Comparison of ENCODE assay signal across 9 cellular contexts in the genomic region with DNA sequence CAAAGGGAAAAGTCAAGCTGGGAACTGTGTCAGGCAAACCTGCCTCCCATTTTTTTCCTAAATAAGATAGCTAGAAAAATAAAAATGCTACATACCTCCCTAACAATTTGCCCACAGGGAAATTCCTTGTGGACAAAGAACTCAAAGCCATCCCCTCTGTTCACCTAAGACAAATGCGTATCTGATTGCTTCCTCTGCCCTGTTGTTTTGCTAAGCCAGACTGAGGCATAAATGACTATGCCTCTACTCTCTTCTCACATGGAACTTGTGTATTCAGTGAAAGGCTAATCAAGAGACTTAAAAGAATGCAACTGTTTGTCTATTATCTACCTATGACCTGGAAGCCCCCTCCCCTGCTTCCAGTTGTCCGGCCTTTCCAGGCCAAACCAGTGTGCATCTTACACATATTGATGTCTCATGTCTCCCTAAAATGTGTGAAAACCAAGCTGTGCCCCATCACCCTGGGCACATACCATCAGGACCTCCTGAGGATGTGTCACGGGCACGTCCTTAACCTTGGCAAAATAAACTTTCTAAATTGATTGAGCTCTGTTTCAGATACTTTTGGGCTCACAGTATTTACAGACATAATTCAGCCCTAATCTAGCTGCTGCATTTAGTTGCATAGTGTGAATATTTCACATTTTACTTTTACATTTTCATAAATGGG. TPM values are rescaled to one million over a fixed set of nuclear protein-coding genes. Genes with fewer than 3 reads are reported as not detected.
A peak's percentile ranks its signal among the peaks of the same experiment; 100 is the strongest.
DNase-seq lines count a peak whose midpoint lies in the region; FAIRE-seq and TF ChIP-seq lines count a peak whose summit lies in the region.
"Had no signal": no experiment of that assay in that cellular context is flagged by ENCODE, and none has a peak within 500 bp of the region (broad histone marks: within the 10 kb centered on the region; RNA-seq: fewer than 3 reads in every experiment).

No MANE protein-coding gene starts in this region.

- peak overlapping the region; percentile 69 for H3K4me2 ChIP-seq in astrocyte (ENCODE audit: low read length)
- H3K4me2 ChIP-seq in mesenchymal stem cell (ENCODE audit: low read length, poor library complexity, severe bottlenecking) = no peak overlapping the region

- H3K4ac ChIP-seq in mesenchymal stem cell (ENCODE audit: low read depth in 1 of 2, low read length in 2 of 2) = no peak overlapping the region

- H3K9ac ChIP-seq in astrocyte (ENCODE audit: low read length) = peak overlapping the region; percentile 47
- peak overlapping the region; percentile 3 for H3K9ac ChIP-seq in mesenchymal stem cell (ENCODE audit: low read length)

- H3K79me2 ChIP-seq in astrocyte (ENCODE audit: insufficient read depth, low read length) = peaks cover 96% of the 10 kb centered on the region

- peak overlapping the region; percentile 96 for H2AK5ac ChIP-seq in mesenchymal stem cell (ENCODE audit: low read length, severe bottlenecking)

- peak overlapping the region; percentile 82 for H3K27ac ChIP-seq in astrocyte (ENCODE audit: low read depth, low read length)
- H3K27ac ChIP-seq in mesenchymal stem cell (ENCODE audit: low read length, poor library complexity, severe bottlenecking) = peak overlapping the region; percentile 87
- peak overlapping the region in 3 of 4 donors; percentile 17 to 98 (median 89) for H3K27ac ChIP-seq in tibial nerve

- H3K36me3 ChIP-seq in astrocyte (ENCODE audit: insufficient read depth, low read length) (peaks cover 12% of the 10 kb centered on the region), mesenchymal stem cell (ENCODE audit: control insufficient read depth in 1 of 2, insufficient read depth in 2 of 2, low read depth in 1 of 2, low read length in 2 of 2) (peaks cover 12 to 65% of the 10 kb centered on the region in 2 experiments), tibial nerve (no peaks in the 10 kb centered on the region)

- H3K27me3 ChIP-seq in astrocyte (ENCODE audit: insufficient read depth, low read length) (no peaks in the 10 kb centered on the region), mesenchymal stem cell (ENCODE audit: control insufficient read depth in 1 of 2, insufficient read depth in 1 of 2, low read length in 2 of 2) (no peaks in the 10 kb centered on the region), tibial nerve (no peaks in the 10 kb centered on the region)

- H3K36me3 Mint-ChIP-seq in activated naive CD4-positive, alpha-beta T cell treated with anti-CD3 and anti-CD28 coated beads for 36 hours (ENCODE audit: low read depth) = peaks cover 60% of the 10 kb centered on the region
- H3K36me3 Mint-ChIP-seq in astrocyte (ENCODE audit: low read depth, unreplicated experiment) = peaks cover 16% of the 10 kb centered on the region

- peak overlapping the region; percentile 14 for H3K4me3 ChIP-seq in astrocyte (ENCODE audit: insufficient read depth, low read depth, low read length)
- no peak overlapping the region for H3K4me3 ChIP-seq in mesenchymal stem cell (ENCODE audit: insufficient read depth in 1 of 2, low read depth in 1 of 2, low read length in 2 of 2)
- H3K4me3 ChIP-seq in tibial nerve = no peak overlapping the region

- no peak overlapping the region for H3K18ac ChIP-seq in mesenchymal stem cell (ENCODE audit: low read depth in 1 of 2, low read length in 2 of 2)

- H4K20me1 ChIP-seq in astrocyte (ENCODE audit: insufficient read depth, low read length) = peaks cover 35% of the 10 kb centered on the region

- no peak overlapping the region for H2BK12ac ChIP-seq in mesenchymal stem cell (ENCODE audit: low read length in 2 of 2)

- H2BK5ac ChIP-seq in mesenchymal stem cell (ENCODE audit: low read depth, low read length, poor library complexity, severe bottlenecking) = no peak overlapping the region

- peak overlapping the region; percentile 71 for H4K8ac ChIP-seq in mesenchymal stem cell (ENCODE audit: low read length)

- H4K91ac ChIP-seq in mesenchymal stem cell (ENCODE audit: low read length) = peak overlapping the region; percentile 47

- peak overlapping the region; percentile 98 for H3K27ac Mint-ChIP-seq in activated naive CD4-positive, alpha-beta T cell treated with anti-CD3 and anti-CD28 coated beads for 36 hours
- peak overlapping the region; percentile 92 for H3K27ac Mint-ChIP-seq in astrocyte (ENCODE audit: unreplicated experiment)

- peaks cover 85% of the 10 kb centered on the region for H3K4me1 Mint-ChIP-seq in activated naive CD4-positive, alpha-beta T cell treated with anti-CD3 and anti-CD28 coated beads for 36 hours (ENCODE audit: low read depth)
- peaks cover 73% of the 10 kb centered on the region for H3K4me1 Mint-ChIP-seq in astrocyte (ENCODE audit: low read depth, unreplicated experiment)

- TF ChIP-seq CTCF in astrocyte (IDR thresholded peaks at IDR 0.05; ENCODE audit: insufficient read depth, low read depth, low read length) = no peak
- TF ChIP-seq CTCF in tibial nerve (IDR thresholded peaks at IDR 0.05) = no peak

- TF ChIP-seq POLR2A in tibial nerve (IDR thresholded peaks at IDR 0.05) = no peak

- H3K23ac ChIP-seq in mesenchymal stem cell (ENCODE audit: low read length in 2 of 2) = no peak overlapping the region

- no peak for TF ChIP-seq EP300 in tibial nerve (IDR thresholded peaks at IDR 0.05)

- no peak overlapping the region for H3K14ac ChIP-seq in mesenchymal stem cell (ENCODE audit: low read length in 2 of 2)

- CTCF ChIA-PET in activated naive CD4-positive, alpha-beta T cell treated with anti-CD3 and anti-CD28 coated beads for 36 hours (lab: Charles Lee) = interaction anchor here (0.6 to 8.8 kb wide), 12 partner anchors 9 to 827 kb away, joined by 3 to 61 read pairs (median 6); a partner anchor contains a TSS

- H3K9me3 ChIP-seq in astrocyte (ENCODE audit: insufficient read depth, low read depth, low read length) (no peaks in the 10 kb centered on the region), mesenchymal stem cell (ENCODE audit: control insufficient read depth, low read length) (no peaks in the 10 kb centered on the region), tibial nerve (no peaks in the 10 kb centered on the region)

- 90% methylated on average over 4 of the region's 4 CpGs for WGBS in mesenchymal stem cell
- 78 to 79% methylated on average over 4 of the region's 4 CpGs for WGBS in tibial nerve, 2 donors

- H3K9me3 Mint-ChIP-seq in activated naive CD4-positive, alpha-beta T cell treated with anti-CD3 and anti-CD28 coated beads for 36 hours = no peaks in the 10 kb centered on the region
- no peaks in the 10 kb centered on the region for H3K9me3 Mint-ChIP-seq in astrocyte (ENCODE audit: unreplicated experiment)

- H3K4me3 Mint-ChIP-seq in activated naive CD4-positive, alpha-beta T cell treated with anti-CD3 and anti-CD28 coated beads for 36 hours = peak overlapping the region; percentile 65
- peak overlapping the region; percentile 67 for H3K4me3 Mint-ChIP-seq in astrocyte (ENCODE audit: unreplicated experiment)

- intact Hi-C loops in activated naive CD4-positive, alpha-beta T cell treated with anti-CD3 and anti-CD28 coated beads for 36 hours (cut with micrococcal nuclease) = no loop called here

- H2BK15ac ChIP-seq in mesenchymal stem cell (ENCODE audit: low read depth, poor library complexity, severe bottlenecking) = no peak overlapping the region

- H3K4me1 ChIP-seq in astrocyte (ENCODE audit: insufficient read depth, low read length) = peaks cover 52% of the 10 kb centered on the region
- peaks cover 13% of the 10 kb centered on the region for H3K4me1 ChIP-seq in mesenchymal stem cell (ENCODE audit: control insufficient read depth, insufficient read depth, low read depth, low read length)
- peaks cover 0 to 94% (median 70%) of the 10 kb centered on the region in 4 donors for H3K4me1 ChIP-seq in tibial nerve

- no peaks in the 10 kb centered on the region for H3K79me1 ChIP-seq in mesenchymal stem cell (replicated peaks; ENCODE audit: low read length, poor library complexity, severe bottlenecking)

- H2AFZ ChIP-seq in astrocyte (ENCODE audit: low read depth, low read length) = no peak overlapping the region
- no peak overlapping the region for H2AFZ ChIP-seq in mesenchymal stem cell (ENCODE audit: low read depth, low read length)

- H3K27me3 Mint-ChIP-seq in activated naive CD4-positive, alpha-beta T cell treated with anti-CD3 and anti-CD28 coated beads for 36 hours (ENCODE audit: low read depth) = no peaks in the 10 kb centered on the region
- H3K27me3 Mint-ChIP-seq in astrocyte (ENCODE audit: low read depth, unreplicated experiment) = no peaks in the 10 kb centered on the region

- FAIRE-seq in astrocyte (lab: Jason Lieb, UNC) = no peak

- no peak for DNase-seq in activated naive CD4-positive, alpha-beta T cell treated with anti-CD3 and anti-CD28 coated beads for 36 hours
- DNase-seq in activated naive CD4-positive, alpha-beta T cell treated with Interleukin-2 at 50 U/mL for 16 hours = no peak
- DNase-seq in astrocyte (ENCODE audit: low read depth) (peak; percentile 87), mesenchymal stem cell (no peak), tibial nerve (ENCODE audit: low spot score in 2 of 2) (no peak), ecto neural progenitor cell (ENCODE audit: low spot score) (no peak), 8988T (no peak)
- DNase-seq in effector CD8-positive, alpha-beta T cell (lab: John Stamatoyannopoulos, UW) = no peak
- DNase-seq: KBM-7 had no signal

- H2BK120ac ChIP-seq in mesenchymal stem cell (ENCODE audit: low read depth, low read length) = no peak overlapping the region

RNA-seq across cellular contexts. Expression of a gene that starts 15.8 kb away (rescaled TPM):
- total RNA-seq in activated naive CD4-positive, alpha-beta T cell treated with anti-CD3 and anti-CD28 coated beads for 36 hours = 100 to 1,000 TPM; 164 to 185 TPM
- total RNA-seq in astrocyte (90.0 and 105 TPM in 2 replicates), tibial nerve (100 to 1,000 TPM in 2 of 4 donors, 10 to 100 TPM in 2; 96.5 to 133 (median 102) TPM)
- 52.6 TPM for polyA plus RNA-seq in mesenchymal stem cell (2013, experiment 1 of 2)
- polyA plus RNA-seq in mesenchymal stem cell (2013, experiment 2 of 2) = 52.4 TPM
